Comparison of ENCODE assay signal across 8 cellular contexts in genomic region chr10:123582084-123582989, GRCh38.
DNase-seq lines count a peak whose midpoint lies in the region; ATAC-seq and TF ChIP-seq lines count a peak whose summit lies in the region.

No MANE protein-coding gene starts in this region.

- no peak for ATAC-seq in HG02678 (IDR thresholded peaks at IDR 0.05; ENCODE audit: unreplicated experiment)

- DNase-seq in GM10266 (ENCODE audit: extremely low spot score): peak; percentile 75
- peak; percentile 49 for DNase-seq in HS-5 (ENCODE audit: low read depth)
- DNase-seq in OCI-M1 (lab: John Stamatoyannopoulos, UW): peak; percentile 84
- DNase-seq in activated T-helper 1 cell treated with anti-CD3 and anti-CD28 coated beads, Interleukin-2, amount 50 U/mL, for 16 hours (ENCODE audit: low read depth in 1 of 2, low spot score in 1 of 2): peak; percentile 19 to 26
- DNase-seq in foreskin fibroblast: peak; percentile 48 to 77
- DNase-seq in non-pigmented ciliary epithelial cell (ENCODE audit: low read depth): peak; percentile 19
- peak; percentile 89 for DNase-seq in superior temporal gyrus (ENCODE audit: extremely low spot score)

- TF ChIP-seq CTCF in GM10266 (IDR thresholded peaks at IDR 0.05; ENCODE audit: control insufficient read depth, insufficient read depth, low read depth, missing control alignments): peak; percentile 91
- TF ChIP-seq CTCF in foreskin fibroblast (IDR thresholded peaks at IDR 0.05; ENCODE audit: low read depth, low read length): peak; percentile 97

- no peak overlapping the region for H3K4me3 ChIP-seq in foreskin fibroblast (ENCODE audit: low read depth in 1 of 2, low read length in 2 of 2)

Comparison
In these comparisons a context has a peak if more than half of its experiments do, and no peak if none do; other contexts are left out.
1. DNase-seq: peak in every context shown above with its lines; median percentile 89 in superior temporal gyrus; 84 in OCI-M1; 75 in GM10266; 62 in foreskin fibroblast; 49 in HS-5; 22 in activated T-helper 1 cell treated with anti-CD3 and anti-CD28 coated beads, Interleukin-2, amount 50 U/mL, for 16 hours; 19 in non-pigmented ciliary epithelial cell.